Comparison of ENCODE assay signal across 7 cellular contexts in the genomic region with DNA sequence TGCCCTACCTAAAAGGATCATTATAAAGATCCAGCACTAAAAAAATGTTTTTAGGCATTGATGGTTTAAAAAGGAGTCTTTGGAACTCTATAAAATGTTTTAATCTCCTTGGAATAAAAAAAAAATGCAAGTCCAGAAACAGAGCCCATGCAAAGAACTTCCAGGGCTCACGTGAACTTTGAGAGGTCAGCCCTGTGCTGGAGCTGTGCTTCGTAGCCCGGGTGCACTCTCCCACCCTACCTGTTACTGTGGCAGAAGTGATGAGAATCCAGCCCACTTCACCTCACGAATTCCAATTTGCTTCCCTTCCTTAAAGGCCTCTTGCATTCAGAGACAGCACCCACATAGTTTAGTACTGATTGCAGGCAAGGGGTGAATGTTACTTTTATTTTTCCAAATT.
"Had no signal": no experiment of that assay in that cellular context is flagged by ENCODE, and none has a peak within 500 bp of the region (broad histone marks: within the 10 kb centered on the region; RNA-seq: fewer than 3 reads in every experiment).

No MANE protein-coding gene starts in this region.

- H3K27me3 Mint-ChIP-seq: IgD-negative memory B cell had no signal

- H3K36me3 ChIP-seq: HAP-1 had no signal

- H3K4me1 Mint-ChIP-seq: IgD-negative memory B cell had no signal

- H3K9me3 Mint-ChIP-seq: GM23338, IgD-negative memory B cell had no signal

- H2AFZ ChIP-seq: GM23338 had no signal

- ATAC-seq: GM23338, HCT116, HepG2 had no signal

- H3K27ac ChIP-seq: HL-60 had no signal

- DNase-seq: HFFc6 had no signal

- H3K9me3 ChIP-seq: HAP-1 had no signal

- H3K27ac Mint-ChIP-seq: GM23338, HFFc6, IgD-negative memory B cell had no signal

- H3K36me3 Mint-ChIP-seq: IgD-negative memory B cell had no signal

- H3K4me3 ChIP-seq: GM23338, HAP-1 had no signal

- H3K4me2 ChIP-seq: GM23338 had no signal

- H3K4me3 Mint-ChIP-seq: GM23338, HFFc6, IgD-negative memory B cell had no signal

- H3K4me1 ChIP-seq: HAP-1 had no signal
